8 cellular contexts compared by ENCODE assay signal in the genomic region with DNA sequence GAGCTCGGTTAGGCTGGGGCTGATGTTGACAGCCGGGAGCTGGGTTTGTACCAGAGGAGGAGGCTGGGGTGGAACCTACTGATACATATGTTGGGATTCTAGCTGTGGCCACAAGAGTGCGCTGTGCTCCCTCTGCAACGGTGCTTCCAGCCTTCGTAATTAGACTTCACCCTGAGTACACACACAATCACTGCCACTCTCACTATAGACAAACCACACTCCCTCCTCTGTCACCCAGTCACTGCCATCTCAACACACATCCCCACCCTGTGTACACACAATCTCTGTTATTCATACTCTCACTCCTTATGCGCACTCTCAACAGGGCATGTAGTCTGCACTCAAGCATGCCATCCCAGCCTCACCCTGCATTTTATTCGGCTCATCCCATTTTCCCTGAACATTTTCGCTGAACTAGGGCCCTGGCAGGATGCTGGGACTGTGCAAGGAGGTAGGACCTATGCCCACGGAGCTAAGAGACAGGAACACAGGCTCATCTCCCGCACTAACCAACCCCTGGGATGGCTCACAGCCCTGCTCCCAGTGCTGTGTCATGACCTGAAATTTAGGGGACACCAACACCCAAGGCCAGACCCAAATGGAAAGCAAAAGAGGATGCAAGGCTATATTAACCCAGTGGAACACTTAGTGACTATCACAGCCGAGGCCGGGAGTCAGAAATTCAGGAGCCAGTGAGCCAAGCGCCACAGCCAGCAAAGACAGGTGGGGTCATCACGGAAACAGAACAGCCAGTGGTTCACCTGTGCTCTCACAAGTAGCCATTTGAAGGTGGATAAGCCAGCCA. TPM values are rescaled to one million over a fixed set of nuclear protein-coding genes. Genes with fewer than 3 reads are reported as not detected.
DNase-seq lines count a peak whose midpoint lies in the region; ATAC-seq and TF ChIP-seq lines count a peak whose summit lies in the region.

No MANE protein-coding gene starts in this region.

- CTCF ChIA-PET in CD4-positive, alpha-beta memory T cell (lab: Charles Lee; ENCODE audit: partially characterized antibody) = interaction anchor here (0.9 to 1.5 kb wide), 6 partner anchors 17 to 80 kb away, joined by 3 to 6 read pairs (median 4); no protein-coding TSS in a partner anchor
- CTCF ChIA-PET in activated CD4-positive, alpha-beta T cell treated with anti-CD3 and anti-CD28 coated beads for 36 hours (lab: Charles Lee) = interaction anchor here (0.6 to 1.4 kb wide), 14 partner anchors 10 to 1872 kb away, joined by 3 to 10 read pairs (median 4); no protein-coding TSS in a partner anchor

- no peaks in the 10 kb centered on the region for H3K9me3 Mint-ChIP-seq in CD4-positive, alpha-beta memory T cell
- peaks cover 16% of the 10 kb centered on the region for H3K9me3 Mint-ChIP-seq in HFFc6
- H3K9me3 Mint-ChIP-seq in activated CD4-positive, alpha-beta T cell treated with anti-CD3 and anti-CD28 coated beads for 36 hours (ENCODE audit: low read depth) = no peaks in the 10 kb centered on the region

- H3K27me3 ChIP-seq in CD4-positive, alpha-beta memory T cell (ENCODE audit: insufficient read depth, low read length) = peaks cover 6% of the 10 kb centered on the region
- H3K27me3 ChIP-seq in liver (ENCODE audit: control insufficient read depth in 4 of 4, insufficient read depth in 4 of 4, low read length in 3 of 4) = no peaks in the 10 kb centered on the region

- H3K27ac Mint-ChIP-seq in CD4-positive, alpha-beta memory T cell = peak overlapping the region in 2 of 7 donors; percentile 1 to 34
- H3K27ac Mint-ChIP-seq in HFFc6 = no peak overlapping the region
- no peak overlapping the region for H3K27ac Mint-ChIP-seq in activated CD4-positive, alpha-beta T cell treated with anti-CD3 and anti-CD28 coated beads for 36 hours

- intact Hi-C loops in CD4-positive, alpha-beta memory T cell (cut with micrococcal nuclease) = loop anchor here (1.0 kb wide), 2 partner anchors 66 to 80 kb away; no protein-coding TSS in a partner anchor
- intact Hi-C loops in activated CD4-positive, alpha-beta T cell treated with anti-CD3 and anti-CD28 coated beads for 36 hours (cut with DNase I, micrococcal nuclease) = loop anchor here (1.0 kb wide), 3 partner anchors 66 to 512 kb away; no protein-coding TSS in a partner anchor

- POLR2A ChIA-PET in CD4-positive, alpha-beta memory T cell (lab: Charles Lee; ENCODE audit: partially characterized antibody) = interaction anchor here (1.0 kb wide), 1 partner anchor 198 kb away, joined by 4 read pairs; the partner anchor contains the start of gene TMEM35B
- POLR2A ChIA-PET in activated CD4-positive, alpha-beta T cell treated with anti-CD3 and anti-CD28 coated beads for 36 hours (lab: Charles Lee) = interaction anchor here (0.6 kb wide), 1 partner anchor 66 kb away, joined by 3 read pairs; no protein-coding TSS in a partner anchor

- TF ChIP-seq CTCF in HFFc6 (IDR thresholded peaks at IDR 0.05) (peak; percentile 92), choroid plexus epithelial cell (conservative IDR thresholded peaks at IDR 0.05; ENCODE audit: low read depth, low read length) (peak; percentile 94), liver (IDR thresholded peaks at IDR 0.05; ENCODE audit: low read depth, low read length, missing input control) (peak; percentile 92)

- peaks cover 3% of the 10 kb centered on the region for H3K4me1 ChIP-seq in CD4-positive, alpha-beta memory T cell (ENCODE audit: insufficient read depth, low read length)
- peaks cover 5 to 40% (median 24%) of the 10 kb centered on the region in 4 donors for H3K4me1 ChIP-seq in liver (ENCODE audit: control insufficient read depth in 4 of 4, insufficient read depth in 4 of 4, low read length in 3 of 4)

- H3K36me3 Mint-ChIP-seq in CD4-positive, alpha-beta memory T cell = no peaks in the 10 kb centered on the region
- H3K36me3 Mint-ChIP-seq in HFFc6 (ENCODE audit: low read depth) = peaks cover 14% of the 10 kb centered on the region
- no peaks in the 10 kb centered on the region for H3K36me3 Mint-ChIP-seq in activated CD4-positive, alpha-beta T cell treated with anti-CD3 and anti-CD28 coated beads for 36 hours (ENCODE audit: low read depth)

- 45% methylated on average over 14 of the region's 14 CpGs for WGBS in liver

- no peaks in the 10 kb centered on the region for H3K9me3 ChIP-seq in CD4-positive, alpha-beta memory T cell (ENCODE audit: control insufficient read depth in 1 of 2, low read length in 2 of 2)
- no peaks in the 10 kb centered on the region for H3K9me3 ChIP-seq in liver (ENCODE audit: control insufficient read depth in 4 of 4, low read length in 3 of 4)

- peaks cover 14 to 52% of the 10 kb centered on the region in 2 donors for H3K27me3 Mint-ChIP-seq in CD4-positive, alpha-beta memory T cell
- peaks cover 19% of the 10 kb centered on the region for H3K27me3 Mint-ChIP-seq in HFFc6 (ENCODE audit: insufficient read depth)
- H3K27me3 Mint-ChIP-seq in activated CD4-positive, alpha-beta T cell treated with anti-CD3 and anti-CD28 coated beads for 36 hours = peaks cover 30% of the 10 kb centered on the region

- DNase-seq in CD4-positive, alpha-beta memory T cell = peak; percentile 41 to 58 (median 45)
- DNase-seq in HFFc6 (peak; percentile 71), NCI-H510A (lab: John Stamatoyannopoulos, UW) (peak; percentile 89), choroid plexus epithelial cell (ENCODE audit: low read depth) (peak; percentile 87)
- DNase-seq in activated CD4-positive, alpha-beta T cell treated with anti-CD3 and anti-CD28 coated beads for 36 hours = peak; percentile 85
- DNase-seq in stimulated activated CD4-positive, alpha-beta T cell treated with anti-CD3 and anti-CD28 coated beads, Interleukin-4, amount 100 ng/mL, for 4 hours = peak; percentile 50 to 56

- no peak overlapping the region for H3K4me3 ChIP-seq in CD4-positive, alpha-beta memory T cell (ENCODE audit: low read length in 2 of 2)
- no peak overlapping the region for H3K4me3 ChIP-seq in choroid plexus epithelial cell (ENCODE audit: low read depth, low read length)
- no peak overlapping the region for H3K4me3 ChIP-seq in liver (ENCODE audit: low read depth in 1 of 3, low read length in 3 of 3)

- peak; percentile 87 for ATAC-seq in activated CD4-positive, alpha-beta T cell treated with anti-CD3 and anti-CD28 coated beads for 36 hours
- ATAC-seq in HG03354 (IDR thresholded peaks at IDR 0.05; ENCODE audit: poor library complexity, severe bottlenecking, unreplicated experiment) = no peak

- no peak overlapping the region for H3K9ac ChIP-seq in liver (ENCODE audit: low read depth in 1 of 2, low read length in 2 of 2)

- no peak overlapping the region for H3K27ac ChIP-seq in CD4-positive, alpha-beta memory T cell (ENCODE audit: low read depth, low read length)
- peak overlapping the region in 1 of 2 donors; percentile 15 for H3K27ac ChIP-seq in liver (ENCODE audit: low read depth in 1 of 2, low read length in 2 of 2)

- H3K4me1 Mint-ChIP-seq in CD4-positive, alpha-beta memory T cell = peaks cover 0 to 6% (median 3%) of the 10 kb centered on the region in 4 donors
- peaks cover 39% of the 10 kb centered on the region for H3K4me1 Mint-ChIP-seq in HFFc6 (ENCODE audit: low read depth)
- H3K4me1 Mint-ChIP-seq in activated CD4-positive, alpha-beta T cell treated with anti-CD3 and anti-CD28 coated beads for 36 hours = peaks cover 11% of the 10 kb centered on the region

- TF ChIP-seq RAD21 in liver (IDR thresholded peaks at IDR 0.05) = peak; percentile 94 to 97

- H3K36me3 ChIP-seq in CD4-positive, alpha-beta memory T cell (ENCODE audit: insufficient read depth, low read length) = no peaks in the 10 kb centered on the region
- H3K36me3 ChIP-seq in liver (ENCODE audit: control insufficient read depth in 4 of 4, insufficient read depth in 3 of 4, low read depth in 1 of 4, low read length in 3 of 4) = no peaks in the 10 kb centered on the region

- H3K4me3 Mint-ChIP-seq in CD4-positive, alpha-beta memory T cell = no peak overlapping the region
- no peak overlapping the region for H3K4me3 Mint-ChIP-seq in HFFc6
- no peak overlapping the region for H3K4me3 Mint-ChIP-seq in activated CD4-positive, alpha-beta T cell treated with anti-CD3 and anti-CD28 coated beads for 36 hours

RNA-seq across cellular contexts. Expression of gene GJB3, which starts 5.7 kb away (rescaled TPM):
- not detected for total RNA-seq in CD4-positive, alpha-beta memory T cell
- polyA plus RNA-seq in CD4-positive, alpha-beta memory T cell = not detected
- total RNA-seq in HFFc6 (2021; fragmentation: NEBNext Ultra II Directional; extraction: Animal tissue kit (Norgen Biotek cat#: 25700)) = under 1 TPM in 2 of 6 experiments, not detected in 4; 0.12 to 0.14 TPM
- not detected for total RNA-seq in activated CD4-positive, alpha-beta T cell treated with anti-CD3 and anti-CD28 coated beads for 36 hours
- total RNA-seq in liver = under 1 TPM in 1 of 2 donors, not detected in 1; 0.33 TPM
- under 1 TPM; 0.15 to 0.17 TPM for polyA plus RNA-seq in liver

RNA-seq across cellular contexts. Expression of gene GJA4, which starts 6.1 kb away (rescaled TPM):
- not detected for total RNA-seq in CD4-positive, alpha-beta memory T cell
- not detected for polyA plus RNA-seq in CD4-positive, alpha-beta memory T cell
- not detected for total RNA-seq in HFFc6 (2021; fragmentation: NEBNext Ultra II Directional; extraction: Animal tissue kit (Norgen Biotek cat#: 25700))
- total RNA-seq in activated CD4-positive, alpha-beta T cell treated with anti-CD3 and anti-CD28 coated beads for 36 hours = not detected
- total RNA-seq in liver = 10 to 100 TPM in 1 of 2 donors, 1 to 10 TPM in 1; 6.1 to 10.6 TPM
- polyA plus RNA-seq in liver = 10 to 100 TPM in 1 of 2 donors, 1 to 10 TPM in 1; 7.9 to 10.3 TPM

RNA-seq across cellular contexts. Expression of gene GJB4, which starts 27.2 kb away (rescaled TPM):
- not detected for total RNA-seq in CD4-positive, alpha-beta memory T cell
- not detected for polyA plus RNA-seq in CD4-positive, alpha-beta memory T cell
- not detected for total RNA-seq in HFFc6 (2021; fragmentation: NEBNext Ultra II Directional; extraction: Animal tissue kit (Norgen Biotek cat#: 25700))
- total RNA-seq in activated CD4-positive, alpha-beta T cell treated with anti-CD3 and anti-CD28 coated beads for 36 hours = not detected
- total RNA-seq in liver = not detected
- not detected for polyA plus RNA-seq in liver

RNA-seq across cellular contexts. Expression of gene GJB5, which starts 31.9 kb away (rescaled TPM):
- not detected for total RNA-seq in CD4-positive, alpha-beta memory T cell
- polyA plus RNA-seq in CD4-positive, alpha-beta memory T cell = not detected
- under 1 TPM in 4 of 6 experiments, not detected in 2; 0.59 to 0.77 (median 0.69) TPM for total RNA-seq in HFFc6 (2021; fragmentation: NEBNext Ultra II Directional; extraction: Animal tissue kit (Norgen Biotek cat#: 25700))
- not detected for total RNA-seq in activated CD4-positive, alpha-beta T cell treated with anti-CD3 and anti-CD28 coated beads for 36 hours
- total RNA-seq in liver = not detected
- not detected for polyA plus RNA-seq in liver

Comparison
In these comparisons a context has a peak if more than half of its experiments do, and no peak if none do; other contexts are left out.
1. RNA of gene GJA4, which starts 6.1 kb away (total RNA-seq): 6.1 to 10.6 TPM in liver; not detected in activated CD4-positive, alpha-beta T cell treated with anti-CD3 and anti-CD28 coated beads for 36 hours, not detected in CD4-positive, alpha-beta memory T cell and not detected in HFFc6; every median in the first group is over 4 times any median in the second.
2. Peak in every context shown above with its lines, with median percentiles within 50 percentile points of each other: DNase-seq and CTCF ChIP-seq.